ENCODE assay signal across 36 cellular contexts in the genomic region with DNA sequence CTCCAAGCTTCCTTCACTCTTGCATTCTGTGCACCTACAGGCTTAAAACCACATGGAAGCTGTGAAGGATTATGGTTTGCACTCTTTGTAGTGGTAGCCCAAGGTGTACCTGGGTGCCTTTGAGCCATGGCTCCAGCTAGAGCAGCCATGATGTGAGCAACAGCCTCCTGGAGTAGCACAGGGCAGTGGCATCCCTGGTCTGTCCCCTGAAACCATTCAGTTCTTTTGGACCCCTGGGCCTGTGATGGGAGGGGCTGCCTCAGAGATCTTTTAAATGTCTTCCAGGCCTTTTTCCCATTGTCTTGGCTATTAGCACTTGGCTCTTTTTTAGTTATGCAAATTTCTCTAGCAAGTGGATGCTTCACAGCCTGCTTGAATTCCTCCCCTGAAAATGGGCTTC. TPM values are rescaled to one million over a fixed set of nuclear protein-coding genes. Genes with fewer than 3 reads are reported as not detected.
"Had no signal": no experiment of that assay in that cellular context is flagged by ENCODE, and none has a peak within 500 bp of the region (broad histone marks: within the 10 kb centered on the region; RNA-seq: fewer than 3 reads in every experiment).

No MANE protein-coding gene starts in this region.

- ATAC-seq: activated CD4-positive, alpha-beta T cell treated with anti-CD3 and anti-CD28 coated beads for 36 hours; activated CD8-positive, alpha-beta T cell treated with anti-CD3 and anti-CD28 coated beads for 36 hours; activated T-cell treated with anti-CD3 and anti-CD28 coated beads, Interleukin-2, amount 50 U/mL, for 4 hours; activated T-helper 17 cell treated with anti-CD3 and anti-CD28 coated beads, Interleukin-2, amount 50 U/mL, for 72 hours; foreskin keratinocyte; gastroesophageal sphincter; heart right ventricle; T-helper 17 cell had no signal

- H3K27ac ChIP-seq: brain microvascular endothelial cell, coronary artery, dorsolateral prefrontal cortex, esophagus muscularis mucosa, foreskin keratinocyte, gastroesophageal sphincter, heart right ventricle, WERI-Rb-1 had no signal

- H3K27ac Mint-ChIP-seq: activated CD4-positive, alpha-beta T cell treated with anti-CD3 and anti-CD28 coated beads for 36 hours; activated CD4-positive, alpha-beta T cell treated with anti-CD3 and anti-CD28 coated beads, Interleukin-2, amount 10 ng/mL, durations not matched to agents 7 days and 5 days; activated CD8-positive, alpha-beta T cell treated with anti-CD3 and anti-CD28 coated beads for 36 hours; activated naive CD8-positive, alpha-beta T cell; activated T-helper 17 cell treated with anti-CD3 and anti-CD28 coated beads, Interleukin-2, amount 50 U/mL, for 72 hours; dendritic cell treated with granulocyte-macrophage colony-stimulating factor and Interleukin-4, amounts not matched to agents 40 ng/mL and 50 ng/mL, for 4 days; endodermal cell; T-helper 17 cell; T-helper 2 cell treated with Interferon-gamma antibody and Interleukin-4, amounts not matched to agents 5 μg/mL and 100 μg/mL, for 36 hours had no signal

- DNase-seq: activated CD4-positive, alpha-beta T cell treated with anti-CD3 and anti-CD28 coated beads for 36 hours; activated CD4-positive, alpha-beta T cell treated with anti-CD3 and anti-CD28 coated beads, Interleukin-2, amount 10 ng/mL, durations not matched to agents 7 days and 5 days; activated CD4-positive, alpha-beta T cell treated with anti-CD3 and anti-CD28 coated beads, Interleukin-2, amount 50 U/mL, for 4 hours; activated CD4-positive, CD25-positive, alpha-beta regulatory T cell; activated CD4-positive, CD25-positive, alpha-beta regulatory T cell treated with anti-CD3 and anti-CD28 coated beads, Interleukin-2, amount 50 U/mL, for 72 hours; activated CD8-positive, alpha-beta memory T cell treated with anti-CD3 and anti-CD28 coated beads for 24 hours; activated CD8-positive, alpha-beta T cell treated with anti-CD3 and anti-CD28 coated beads for 36 hours; activated effector memory CD4-positive, alpha-beta T cell treated with Interleukin-2 at 50 U/mL for 16 hours; activated gamma-delta T cell treated with Interleukin-2 at 50 U/mL for 16 hours; activated naive CD4-positive, alpha-beta T cell treated with anti-CD3 and anti-CD28 coated beads, Interleukin-2, amount 50 U/mL, for 16 hours; activated naive CD4-positive, alpha-beta T cell treated with Interleukin-2 at 50 U/mL for 16 hours; activated T-cell treated with anti-CD3 and anti-CD28 coated beads, Interleukin-2, amount 50 U/mL, for 4 hours; amniotic stem cell; anterior cingulate cortex; brain microvascular endothelial cell; dorsolateral prefrontal cortex; effector memory CD4-positive, alpha-beta T cell; endodermal cell; heart right ventricle; T-helper 1 cell; T-helper 17 cell; T1000; WERI-Rb-1 had no signal

- H3K27me3 ChIP-seq: brain microvascular endothelial cell, esophagus muscularis mucosa, foreskin keratinocyte, gastroesophageal sphincter had no signal

- H3K27me3 Mint-ChIP-seq: dendritic cell treated with granulocyte-macrophage colony-stimulating factor and Interleukin-4, amounts not matched to agents 40 ng/mL and 50 ng/mL, for 4 days; T-helper 17 cell had no signal

- H3K4me3 ChIP-seq: coronary artery, dorsolateral prefrontal cortex, esophagus muscularis mucosa, gastroesophageal sphincter, heart right ventricle had no signal

- H3K4me1 ChIP-seq: esophagus muscularis mucosa, foreskin keratinocyte, gastroesophageal sphincter, heart right ventricle had no signal

- H3K36me3 ChIP-seq: brain microvascular endothelial cell, esophagus muscularis mucosa, gastroesophageal sphincter, heart right ventricle, WERI-Rb-1 had no signal

- H3K4me3 Mint-ChIP-seq: activated CD4-positive, alpha-beta T cell treated with anti-CD3 and anti-CD28 coated beads for 36 hours; activated CD4-positive, alpha-beta T cell treated with anti-CD3 and anti-CD28 coated beads, Interleukin-2, amount 10 ng/mL, durations not matched to agents 7 days and 5 days; activated CD8-positive, alpha-beta T cell treated with anti-CD3 and anti-CD28 coated beads for 36 hours; activated naive CD8-positive, alpha-beta T cell; activated T-cell treated with anti-CD3 and anti-CD28 coated beads, Interleukin-2, amount 50 U/mL, for 4 hours; activated T-helper 17 cell treated with anti-CD3 and anti-CD28 coated beads, Interleukin-2, amount 50 U/mL, for 72 hours; central memory CD8-positive, alpha-beta T cell; dendritic cell treated with granulocyte-macrophage colony-stimulating factor and Interleukin-4, amounts not matched to agents 40 ng/mL and 50 ng/mL, for 4 days; endodermal cell; T-helper 17 cell; T-helper 2 cell treated with Interferon-gamma antibody and Interleukin-4, amounts not matched to agents 5 μg/mL and 100 μg/mL, for 36 hours had no signal

- H3K4me1 Mint-ChIP-seq: activated CD4-positive, alpha-beta T cell treated with anti-CD3 and anti-CD28 coated beads for 36 hours; activated CD4-positive, alpha-beta T cell treated with anti-CD3 and anti-CD28 coated beads, Interleukin-2, amount 10 ng/mL, durations not matched to agents 7 days and 5 days; activated T-helper 17 cell treated with anti-CD3 and anti-CD28 coated beads, Interleukin-2, amount 50 U/mL, for 72 hours; central memory CD8-positive, alpha-beta T cell; endodermal cell; T-helper 17 cell had no signal

RNA-seq across cellular contexts. Expression of a gene that starts 47.4 kb away (rescaled TPM):
- total RNA-seq: activated CD4-positive, alpha-beta T cell treated with anti-CD3 and anti-CD28 coated beads for 36 hours; activated CD4-positive, alpha-beta T cell treated with anti-CD3 and anti-CD28 coated beads, Interleukin-2, amount 10 ng/mL, durations not matched to agents 7 days and 5 days; activated CD8-positive, alpha-beta T cell treated with anti-CD3 and anti-CD28 coated beads for 36 hours; activated T-helper 17 cell treated with anti-CD3 and anti-CD28 coated beads, Interleukin-2, amount 50 U/mL, for 72 hours; astrocyte; cerebellum; endodermal cell; epithelial cell of proximal tubule; foreskin keratinocyte; glomerular endothelial cell; T-helper 17 cell had no signal
